ENCODE assay signal across 19 cellular contexts in the genomic region with DNA sequence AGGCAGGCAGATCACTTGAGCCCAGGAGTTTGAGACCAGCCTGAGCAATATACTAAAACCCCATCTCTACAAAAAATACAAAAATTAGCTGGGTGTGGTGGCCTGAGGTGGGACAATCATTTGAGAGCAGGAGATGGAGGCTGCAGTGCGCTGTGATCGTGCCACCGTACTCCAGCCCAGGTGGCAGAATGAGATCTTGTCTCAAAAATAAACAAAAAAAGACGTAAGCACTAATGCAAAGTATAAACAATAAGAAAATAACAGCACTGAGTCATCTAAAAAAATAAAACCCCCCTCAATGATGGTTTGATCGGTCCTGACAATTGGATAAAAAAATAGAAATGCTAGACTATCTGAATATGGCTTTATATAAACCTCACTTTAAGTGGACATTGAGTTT. TPM values are rescaled to one million over a fixed set of nuclear protein-coding genes. Genes with fewer than 3 reads are reported as not detected.
DNase-seq lines count a peak whose midpoint lies in the region; ATAC-seq and TF ChIP-seq lines count a peak whose summit lies in the region.
"Had no signal": no experiment of that assay in that cellular context is flagged by ENCODE, and none has a peak within 500 bp of the region (broad histone marks: within the 10 kb centered on the region; RNA-seq: fewer than 3 reads in every experiment).

No MANE protein-coding gene starts in this region.

- H2AFZ ChIP-seq in MM.1S (ENCODE audit: low read length): no peak overlapping the region
- H2AFZ ChIP-seq: parathyroid adenoma had no signal

- H3F3A ChIP-seq in MM.1S (ENCODE audit: insufficient read depth, low read length): peaks cover 22% of the 10 kb centered on the region

- peak overlapping the region in 8 of 11 experiments; percentile 16 to 92 (median 44); a peak in 13 of 22 replicates for H3K4me2 ChIP-seq in BLaER1 treated with 17β-estradiol and CSF1 and Interleukin-3, amounts not matched to agents 10 nM and 100 nM
- H3K4me2 ChIP-seq in MM.1S (ENCODE audit: low read depth, low read length): no peak overlapping the region

- no peak overlapping the region for H3K27ac Mint-ChIP-seq in Caco-2 (ENCODE audit: unreplicated experiment)
- peak overlapping the region; percentile 85 for H3K27ac Mint-ChIP-seq in activated CD8-positive, alpha-beta T cell treated with anti-CD3 and anti-CD28 coated beads for 36 hours
- peak overlapping the region; percentile 35 for H3K27ac Mint-ChIP-seq in memory B cell

- H3K9me2 ChIP-seq in MM.1S (replicated peaks; ENCODE audit: insufficient read depth, low read length): no peaks in the 10 kb centered on the region

- no TSS peak for BruUV-seq in Caco-2 (replicated peaks; lab: Mats Ljungman, UMichigan)

- in situ Hi-C loops in HAP-1 (cut with MboI; ENCODE audit: low sequenced_read_pairs): no loop called here

- no peak overlapping the region for H3K27ac ChIP-seq in BLaER1 treated with 17β-estradiol and CSF1 and Interleukin-3, amounts not matched to agents 10 nM and 100 nM
- H3K27ac ChIP-seq in MM.1S (ENCODE audit: low read length): no peak overlapping the region
- H3K27ac ChIP-seq: C4-2B, parathyroid adenoma, WERI-Rb-1 had no signal

- peaks cover 0 to 11% (median 9%) of the 10 kb centered on the region in 11 experiments; a peak in 15 of 22 replicates for H3K27me3 ChIP-seq in BLaER1 treated with 17β-estradiol and CSF1 and Interleukin-3, amounts not matched to agents 10 nM and 100 nM
- H3K27me3 ChIP-seq in Caco-2 (replicated peaks; ENCODE audit: control insufficient read depth, insufficient read depth, low read length) (no peaks in the 10 kb centered on the region), HAP-1 (ENCODE audit: low read depth) (no peaks in the 10 kb centered on the region), MM.1S (replicated peaks; ENCODE audit: insufficient read depth, low read length) (no peaks in the 10 kb centered on the region)
- H3K27me3 ChIP-seq: heart right ventricle, Peyer's patch had no signal

- TF ChIP-seq CTCF in Caco-2 (IDR thresholded peaks at IDR 0.05; ENCODE audit: insufficient read depth in 1 of 2, low read depth in 1 of 2, low read length in 1 of 2, severe bottlenecking in 1 of 2, unreplicated experiment in 1 of 2) (no peak), MM.1S (IDR thresholded peaks at IDR 0.05; ENCODE audit: low read length) (no peak)
- no peak for TF ChIP-seq CTCF in activated CD8-positive, alpha-beta T cell treated with anti-CD3 and anti-CD28 coated beads for 36 hours (IDR thresholded peaks at IDR 0.05)

- H3K9ac ChIP-seq in BLaER1 treated with 17β-estradiol and CSF1 and Interleukin-3, amounts not matched to agents 10 nM and 100 nM: no peak overlapping the region
- no peak overlapping the region for H3K9ac ChIP-seq in MM.1S (ENCODE audit: low read length)
- H3K9ac ChIP-seq: parathyroid adenoma had no signal

- no peak for ATAC-seq in activated CD8-positive, alpha-beta T cell treated with anti-CD3 and anti-CD28 coated beads for 36 hours
- ATAC-seq in memory B cell (ENCODE audit: low read depth): no peak
- no peak for ATAC-seq in GM18498 (IDR thresholded peaks at IDR 0.05; ENCODE audit: unreplicated experiment)
- ATAC-seq: heart right ventricle had no signal

- intact Hi-C loops in Caco-2 (cut with micrococcal nuclease; ENCODE audit: unreplicated experiment): no loop called here
- intact Hi-C loops in activated CD8-positive, alpha-beta T cell treated with anti-CD3 and anti-CD28 coated beads for 36 hours (cut with micrococcal nuclease): no loop called here
- intact Hi-C loops in posterior vena cava (cut with DNase I): no loop called here

- H3K4me3 ChIP-seq in BLaER1 treated with 17β-estradiol and CSF1 and Interleukin-3, amounts not matched to agents 10 nM and 100 nM: no peak overlapping the region
- no peak overlapping the region for H3K4me3 ChIP-seq in Caco-2 (ENCODE audit: low read depth, low read length)
- no peak overlapping the region for H3K4me3 ChIP-seq in HAP-1
- H3K4me3 ChIP-seq in MM.1S (ENCODE audit: low read length): no peak overlapping the region

- H3K4me3 Mint-ChIP-seq in Caco-2 (ENCODE audit: unreplicated experiment) (peak overlapping the region; percentile 51), memory B cell (peak overlapping the region; percentile 50)
- peak overlapping the region; percentile 83 for H3K4me3 Mint-ChIP-seq in activated CD8-positive, alpha-beta T cell treated with anti-CD3 and anti-CD28 coated beads for 36 hours

- H3K9me3 ChIP-seq in BLaER1 treated with 17β-estradiol and CSF1 and Interleukin-3, amounts not matched to agents 10 nM and 100 nM (replicated peaks in 1 of 11): no peaks in the 10 kb centered on the region
- H3K9me3 ChIP-seq in Caco-2 (no peaks in the 10 kb centered on the region), HAP-1 (no peaks in the 10 kb centered on the region), MM.1S (replicated peaks; ENCODE audit: insufficient read depth, low read length) (no peaks in the 10 kb centered on the region)
- H3K9me3 ChIP-seq: heart right ventricle, Peyer's patch had no signal

- POLR2A ChIA-PET in Caco-2 (lab: Charles Lee): no interaction called here
- POLR2A ChIA-PET in activated CD8-positive, alpha-beta T cell treated with anti-CD3 and anti-CD28 coated beads for 36 hours (lab: Charles Lee): interaction anchor here (0.8 to 4.7 kb wide), 4 partner anchors 9 to 369 kb away, joined by 3 to 34 read pairs (median 3); no protein-coding TSS in a partner anchor

- H3K36me3 ChIP-seq in BLaER1 treated with 17β-estradiol and CSF1 and Interleukin-3, amounts not matched to agents 10 nM and 100 nM: peaks cover 0 to 20% (median 14%) of the 10 kb centered on the region in 11 experiments; a peak in 13 of 22 replicates
- H3K36me3 ChIP-seq in Caco-2 (ENCODE audit: control insufficient read depth, insufficient read depth, low read length) (no peaks in the 10 kb centered on the region), HAP-1 (replicated peaks) (no peaks in the 10 kb centered on the region), MM.1S (replicated peaks; ENCODE audit: insufficient read depth, low read length) (no peaks in the 10 kb centered on the region)
- H3K36me3 ChIP-seq: heart right ventricle, Peyer's patch, WERI-Rb-1 had no signal

- H3K36me3 Mint-ChIP-seq in Caco-2 (ENCODE audit: insufficient read depth, unreplicated experiment): peaks cover 32% of the 10 kb centered on the region
- peaks cover 37% of the 10 kb centered on the region for H3K36me3 Mint-ChIP-seq in activated CD8-positive, alpha-beta T cell treated with anti-CD3 and anti-CD28 coated beads for 36 hours (ENCODE audit: low read depth)
- peaks cover 10% of the 10 kb centered on the region for H3K36me3 Mint-ChIP-seq in memory B cell

- H3K4me1 Mint-ChIP-seq in Caco-2 (ENCODE audit: low read depth, unreplicated experiment) (peaks cover 12% of the 10 kb centered on the region), memory B cell (peaks cover 46% of the 10 kb centered on the region)
- H3K4me1 Mint-ChIP-seq in activated CD8-positive, alpha-beta T cell treated with anti-CD3 and anti-CD28 coated beads for 36 hours (ENCODE audit: low read depth): peaks cover 56% of the 10 kb centered on the region

- CTCF ChIA-PET in Caco-2 (lab: Charles Lee): no interaction called here
- CTCF ChIA-PET in activated CD8-positive, alpha-beta T cell treated with anti-CD3 and anti-CD28 coated beads for 36 hours (lab: Charles Lee): interaction anchor here (2.1 to 3.5 kb wide), 5 partner anchors 11 to 269 kb away, joined by 7 to 32 read pairs (median 12); partner anchors contain the start of gene XXYLT1

- no peaks in the 10 kb centered on the region for H3K27me3 Mint-ChIP-seq in Caco-2 (ENCODE audit: insufficient read depth, unreplicated experiment)
- no peaks in the 10 kb centered on the region for H3K27me3 Mint-ChIP-seq in activated CD8-positive, alpha-beta T cell treated with anti-CD3 and anti-CD28 coated beads for 36 hours
- H3K27me3 Mint-ChIP-seq in memory B cell: no peaks in the 10 kb centered on the region

- H3K79me2 ChIP-seq in MM.1S (ENCODE audit: low read length): peaks cover 85% of the 10 kb centered on the region

- H3K9me3 Mint-ChIP-seq in Caco-2 (ENCODE audit: unreplicated experiment) (no peaks in the 10 kb centered on the region), memory B cell (no peaks in the 10 kb centered on the region)
- peaks cover 8% of the 10 kb centered on the region for H3K9me3 Mint-ChIP-seq in activated CD8-positive, alpha-beta T cell treated with anti-CD3 and anti-CD28 coated beads for 36 hours

- peaks cover 36 to 59% (median 49%) of the 10 kb centered on the region in 10 experiments for H3K4me1 ChIP-seq in BLaER1 treated with 17β-estradiol and CSF1 and Interleukin-3, amounts not matched to agents 10 nM and 100 nM
- H3K4me1 ChIP-seq in Caco-2 (peaks cover 34% of the 10 kb centered on the region), HAP-1 (no peaks in the 10 kb centered on the region), MM.1S (ENCODE audit: low read length) (peaks cover 58% of the 10 kb centered on the region)

- no peak for DNase-seq in Caco-2
- no peak for DNase-seq in activated CD8-positive, alpha-beta T cell treated with anti-CD3 and anti-CD28 coated beads for 36 hours
- no peak for DNase-seq in memory B cell (ENCODE audit: low spot score in 2 of 2)
- DNase-seq in HAP-1 (ENCODE audit: low spot score in 2 of 2): no peak
- no peak for DNase-seq in posterior vena cava (ENCODE audit: low spot score)
- DNase-seq in MM.1S: no peak
- DNase-seq: dermis blood vessel endothelial cell, GDM1, heart right ventricle, kidney, midbrain, NCI-H1694, NCI-H526 treated with DMSO at 0.1 percent for 48 hours, Peyer's patch, WERI-Rb-1 had no signal

- peaks cover 53 to 81% (median 77%) of the 10 kb centered on the region in 11 experiments for H4K20me1 ChIP-seq in BLaER1 treated with 17β-estradiol and CSF1 and Interleukin-3, amounts not matched to agents 10 nM and 100 nM
- peaks cover 3% of the 10 kb centered on the region; the same call in 1 of the 2 replicates for H4K20me1 ChIP-seq in MM.1S (ENCODE audit: insufficient read depth, low read length)

RNA-seq across cellular contexts. Expression of gene PPP1R2, which starts 3.6 kb away (rescaled TPM):
- 135 and 150 TPM in 2 replicates for total RNA-seq in Caco-2 (2022)
- 10 to 100 TPM; 86.7 to 89.0 TPM for total RNA-seq in activated CD8-positive, alpha-beta T cell treated with anti-CD3 and anti-CD28 coated beads for 36 hours
- 10 to 100 TPM; 56.7 to 62.6 TPM for total RNA-seq in posterior vena cava

RNA-seq across cellular contexts. Expression of gene APOD, which starts 44.3 kb away (rescaled TPM):
- total RNA-seq in Caco-2 (2022) (62.0 and 101 TPM in 2 replicates), posterior vena cava (100 to 1,000 TPM; 221 to 388 TPM)
- total RNA-seq in activated CD8-positive, alpha-beta T cell treated with anti-CD3 and anti-CD28 coated beads for 36 hours: not detected

Comparison
In these comparisons a context has a peak if more than half of its experiments do, and no peak if none do; other contexts are left out.
1. RNA of gene APOD, which starts 44.3 kb away (total RNA-seq): 221 to 388 TPM in posterior vena cava and 62.0 to 101 TPM in Caco-2; not detected in activated CD8-positive, alpha-beta T cell treated with anti-CD3 and anti-CD28 coated beads for 36 hours; every median in the first group is over 10 times any median in the second.
2. Peak in every context shown above with its lines, with median percentiles within 50 percentile points of each other: H3K4me3 Mint-ChIP-seq.